In genomic region chr2:25524507-25524906, GRCh38 we compare ENCODE assay signal across 1 cellular context.
TF ChIP-seq lines count a peak whose summit lies in the region.

No MANE protein-coding gene starts in this region.

TF ChIP-seq in H1, 55 proteins besides CTCF, POLR2A, EP300 and RAD21 (continued from another document):
- TF ChIP-seq CTBP2 (IDR thresholded peaks at IDR 0.05; ENCODE audit: borderline replicate concordance, insufficient read depth, insufficient read length, low read length) = no peak
- no peak for TF ChIP-seq CEBPB (IDR thresholded peaks at IDR 0.05; ENCODE audit: low read depth, low read length)
- TF ChIP-seq SP1 (IDR thresholded peaks at IDR 0.05; ENCODE audit: low read depth, low read length) = no peak
- no peak for TF ChIP-seq SIN3A (conservative IDR thresholded peaks at IDR 0.05 in 1 of 2, IDR thresholded peaks at IDR 0.05 in 1 of 2; ENCODE audit: low read depth in 1 of 2, low read length in 2 of 2)
- no peak for TF ChIP-seq MAFK (IDR thresholded peaks at IDR 0.05; ENCODE audit: low read depth, low read length)
- no peak for TF ChIP-seq POU5F1 (IDR thresholded peaks at IDR 0.05; ENCODE audit: low read depth, low read length)
- no peak for TF ChIP-seq HDAC6 (IDR thresholded peaks at IDR 0.05; ENCODE audit: low read depth, low read length)
- no peak for TF ChIP-seq RXRA (IDR thresholded peaks at IDR 0.05; ENCODE audit: insufficient read depth, low read depth, low read length)
- no peak for TF ChIP-seq RFX5 (IDR thresholded peaks at IDR 0.05; ENCODE audit: borderline replicate concordance, low read depth, low read length)
- TF ChIP-seq FOSL1 (IDR thresholded peaks at IDR 0.05; ENCODE audit: insufficient read depth, low read depth, low read length) = no peak
